ENCODE assay signal across 26 cellular contexts in genomic region chr13:59856281-59856810, GRCh38.
DNase-seq lines count a peak whose midpoint lies in the region; ATAC-seq lines count a peak whose summit lies in the region.
"Had no signal": no experiment of that assay in that cellular context is flagged by ENCODE, and none has a peak within 500 bp of the region (broad histone marks: within the 10 kb centered on the region; RNA-seq: fewer than 3 reads in every experiment).

No MANE protein-coding gene starts in this region.

- peak; percentile 44 for DNase-seq in EL
- peak; percentile 27 for DNase-seq in amniotic epithelial cell (ENCODE audit: low read depth)
- DNase-seq in kidney tubule cell (ENCODE audit: low spot score): peak; percentile 21
- DNase-seq in DMS79 (lab: John Stamatoyannopoulos, UW): no peak
- DNase-seq: AML-193; C1 segment of cervical spinal cord; CD4-positive, alpha-beta memory T cell; COR-L47; DMS79 treated with DMSO at 0.1 percent for 48 hours; IMR-90; KG1; MG63; NCI-H1105 treated with DMSO at 0.1 percent for 48 hours; NCI-H146; NCI-H1930; NCI-H2107; NCI-H524; NCI-H748 treated with DMSO at 0.1 percent for 48 hours; NK-92 treated with Interleukin-12 subunit alpha and Interleukin-12 subunit beta, amount 100 ng/mL, for 24 hours; PC-9 had no signal

- ATAC-seq in GM18502 (IDR thresholded peaks at IDR 0.05; ENCODE audit: poor library complexity, unreplicated experiment) (no peak), GM19452 (IDR thresholded peaks at IDR 0.05; ENCODE audit: unreplicated experiment) (no peak), HG03025 (IDR thresholded peaks at IDR 0.05; ENCODE audit: low FRiP score, unreplicated experiment) (no peak)
- ATAC-seq: A549, GM23338, Right ventricle myocardium inferior had no signal
